ENCODE assay signal across 8 cellular contexts in genomic region chr1:84298688-84299535, GRCh38. TPM values are rescaled to one million over a fixed set of nuclear protein-coding genes. Genes with fewer than 3 reads are reported as not detected.
DNase-seq lines count a peak whose midpoint lies in the region; ATAC-seq, FAIRE-seq and TF ChIP-seq lines count a peak whose summit lies in the region.

No MANE protein-coding gene starts in this region.

- H3K4me3 ChIP-seq in Peyer's patch (peak overlapping the region; percentile 78 to 94 (median 86)), heart left ventricle (peak overlapping the region; percentile 69 to 93 (median 82)), pancreas (peak overlapping the region; percentile 75 to 83 (median 80))

- TF ChIP-seq POLR2A in Peyer's patch (IDR thresholded peaks at IDR 0.05) (peak; percentile 14 to 30), heart left ventricle (IDR thresholded peaks at IDR 0.05) (no peak)

- TF ChIP-seq CTCF in Peyer's patch (IDR thresholded peaks at IDR 0.05) = no peak
- TF ChIP-seq CTCF in heart left ventricle (IDR thresholded peaks at IDR 0.05) = no peak
- TF ChIP-seq CTCF in pancreas (IDR thresholded peaks at IDR 0.05) = no peak

- H3K4me1 Mint-ChIP-seq in activated naive CD8-positive, alpha-beta T cell (ENCODE audit: low read depth) = peaks cover 43% of the 10 kb centered on the region

- H3K4me3 Mint-ChIP-seq in activated naive CD8-positive, alpha-beta T cell = peak overlapping the region; percentile 88

- H3K27ac ChIP-seq in Peyer's patch = peak overlapping the region; percentile 77 to 99 (median 91)
- peak overlapping the region; percentile 78 to 92 (median 86) for H3K27ac ChIP-seq in heart left ventricle
- H3K27ac ChIP-seq in pancreas = peak overlapping the region; percentile 71 to 86 (median 80)

- intact Hi-C loops in heart left ventricle (cut with DNase I) = loop anchor here in 1 of 10 donors (10.0 kb wide), 2 partner anchors 206 to 306 kb away; partner anchors contain the start of genes GNG5 and SPATA1
- intact Hi-C loops in pancreas (cut with DNase I) = no loop called here

- H3K4me1 ChIP-seq in Peyer's patch (peaks cover 0 to 31% (median 3%) of the 10 kb centered on the region in 4 donors), heart left ventricle (peaks cover 0 to 45% (median 27%) of the 10 kb centered on the region in 12 donors), pancreas (peaks cover 0 to 27% (median 23%) of the 10 kb centered on the region in 3 donors)

- H3K36me3 Mint-ChIP-seq in activated naive CD8-positive, alpha-beta T cell = peaks cover 3% of the 10 kb centered on the region

- no peak for FAIRE-seq in pancreas (lab: Jason Lieb, UNC)

- ATAC-seq in GM19397 (IDR thresholded peaks at IDR 0.05; ENCODE audit: unreplicated experiment) = peak; percentile 44
- peak; percentile 27 for ATAC-seq in HG03457 (IDR thresholded peaks at IDR 0.05; ENCODE audit: unreplicated experiment)
- ATAC-seq in heart left ventricle = peak; percentile 44 to 76 (median 66)
- peak; percentile 51 to 64 (median 57) for ATAC-seq in pancreas

- peak overlapping the region; percentile 84 for H3K27ac Mint-ChIP-seq in activated naive CD8-positive, alpha-beta T cell

- H3K27me3 Mint-ChIP-seq in activated naive CD8-positive, alpha-beta T cell = peaks cover 10% of the 10 kb centered on the region

- in situ Hi-C loops in Caki2 (cut with HindIII; ENCODE audit: low pct_unique_long_range_greater_than_20kb, low sequenced_read_pairs) = no loop called here

- DNase-seq in Caki2 (ENCODE audit: low read depth) = peak; percentile 59
- DNase-seq in Peyer's patch = peak; percentile 23 to 78 (median 62)
- DNase-seq in heart left ventricle = peak; percentile 30 to 73 (median 47)
- DNase-seq in pancreas = peak; percentile 19 to 75 (median 38)
- DNase-seq in H4 (ENCODE audit: low spot score) = no peak

- no peaks in the 10 kb centered on the region for H3K36me3 ChIP-seq in Peyer's patch
- H3K36me3 ChIP-seq in heart left ventricle = no peaks in the 10 kb centered on the region
- H3K36me3 ChIP-seq in pancreas = no peaks in the 10 kb centered on the region

- H3K27me3 ChIP-seq in Peyer's patch (no peaks in the 10 kb centered on the region), heart left ventricle (no peaks in the 10 kb centered on the region), pancreas (no peaks in the 10 kb centered on the region)

- no peaks in the 10 kb centered on the region for H3K9me3 Mint-ChIP-seq in activated naive CD8-positive, alpha-beta T cell (ENCODE audit: low read depth)

- WGBS in heart left ventricle, 4 donors = 1 to 2% (median 1%) methylated on average over 31 to 50 of the region's 50 CpGs
- WGBS in pancreas, 2 donors = 1% methylated on average over 50 of the region's 50 CpGs

- H3K9me3 ChIP-seq in Peyer's patch = no peaks in the 10 kb centered on the region
- H3K9me3 ChIP-seq in heart left ventricle = peaks cover 0 to 11% (median 0%) of the 10 kb centered on the region in 12 donors
- no peaks in the 10 kb centered on the region for H3K9me3 ChIP-seq in pancreas

RNA-seq across cellular contexts. Expression of gene SAMD13, which starts 2.6 kb away (rescaled TPM):
- 2.5 and 8.7 TPM in 2 replicates for total RNA-seq in Caki2 (2014; rRNA removed; shearing (Covaris generic); ENCODE audit: low replicate concordance)
- 1 to 10 TPM; 1.1 to 3.5 (median 2.3) TPM for total RNA-seq in Peyer's patch
- 1 to 10 TPM in 7 of 9 donors, under 1 TPM in 1, not detected in 1; 0.40 to 3.0 (median 1.7) TPM for total RNA-seq in heart left ventricle
- under 1 TPM; 0.42 to 0.84 TPM for polyA plus RNA-seq in heart left ventricle
- total RNA-seq in pancreas = 1 to 10 TPM in 1 of 6 donors, under 1 TPM in 5; 0.57 to 2.6 (median 0.66) TPM
- 1 to 10 TPM in 1 of 2 donors, under 1 TPM in 1; 0.65 to 1.3 TPM for polyA plus RNA-seq in pancreas
- total RNA-seq in H4 (2014; rRNA removed; shearing (Covaris generic)) = 0.29 and 2.3 TPM in 2 replicates

Comparison
In these comparisons a context has a peak if more than half of its experiments do, and no peak if none do; other contexts are left out.
1. POLR2A ChIP-seq: peak in Peyer's patch (2 of 2); none in heart left ventricle (0 of 2).
2. Peak in every context shown above with its lines, with median percentiles within 50 percentile points of each other: ATAC-seq, H3K27ac ChIP-seq and H3K4me3 ChIP-seq.